In the genomic region with DNA sequence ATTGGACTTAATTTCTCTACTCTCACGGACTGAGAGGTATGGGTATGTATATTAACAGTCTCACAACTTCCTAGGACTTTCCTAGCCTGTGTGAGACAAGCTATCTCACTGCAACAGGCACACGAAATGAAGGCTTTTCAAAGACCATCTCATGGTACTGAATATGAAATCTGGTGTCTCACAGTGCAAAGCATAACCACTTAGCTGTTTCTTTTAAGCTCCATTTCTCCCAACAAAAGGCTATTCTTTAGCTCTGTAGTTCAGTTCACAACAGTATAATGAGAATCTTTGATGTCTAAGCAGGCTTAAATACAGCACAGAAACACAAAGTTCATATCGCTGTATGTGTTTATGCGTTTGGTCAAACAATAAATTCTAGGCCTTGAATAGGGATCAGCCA, we compare ENCODE assay signal across 25 cellular contexts.
"Had no signal": no experiment of that assay in that cellular context is flagged by ENCODE, and none has a peak within 500 bp of the region (broad histone marks: within the 10 kb centered on the region; RNA-seq: fewer than 3 reads in every experiment).

No MANE protein-coding gene starts in this region.

- H3K4me2 ChIP-seq: smooth muscle cell had no signal

- H3K4me1 Mint-ChIP-seq: activated CD4-positive, alpha-beta T cell treated with anti-CD3 and anti-CD28 coated beads, Interleukin-2, amount 10 ng/mL, durations not matched to agents 24 days and 14 days; activated T-helper 17 cell treated with anti-CD3 and anti-CD28 coated beads, Interleukin-2, amount 50 U/mL, for 72 hours; stimulated activated naive B cell treated with anti-CD40 and anti-IgM and Interleukin-4, amounts not matched to agents 10 μg/mL and 1 μg/mL and 100 μg/mL, for 72 hours had no signal

- H3K36me3 ChIP-seq: heart left ventricle, left lung, lower lobe of right lung, pancreas, tibial nerve had no signal

- H3K27ac ChIP-seq: heart left ventricle, left lung, lower lobe of right lung, pancreas, psoas muscle, tibial nerve had no signal

- H3K27ac Mint-ChIP-seq: activated CD4-positive, alpha-beta T cell treated with anti-CD3 and anti-CD28 coated beads, Interleukin-2, amount 10 ng/mL, durations not matched to agents 24 days and 14 days; activated CD8-positive, alpha-beta T cell treated with anti-CD3 and anti-CD28 coated beads for 36 hours; activated T-helper 17 cell treated with anti-CD3 and anti-CD28 coated beads, Interleukin-2, amount 50 U/mL, for 72 hours; effector memory CD8-positive, alpha-beta T cell; natural killer cell treated with Interleukin-12 subunit alpha and Interleukin-12 subunit beta and Interleukin-15 and Interleukin-18, amount 100 ng/mL, for 72 hours; stimulated activated naive B cell treated with anti-CD40 and anti-IgM and Interleukin-4, amounts not matched to agents 10 μg/mL and 1 μg/mL and 100 μg/mL, for 72 hours had no signal

- H3K36me3 Mint-ChIP-seq: natural killer cell treated with Interleukin-12 subunit alpha and Interleukin-12 subunit beta and Interleukin-15 and Interleukin-18, amount 100 ng/mL, for 72 hours; stimulated activated naive B cell treated with anti-CD40 and anti-IgM and Interleukin-4, amounts not matched to agents 10 μg/mL and 1 μg/mL and 100 μg/mL, for 72 hours had no signal

- H3K27me3 ChIP-seq: heart left ventricle, left lung, pancreas, tibial nerve had no signal

- H3K4me3 ChIP-seq: heart left ventricle, left lung, lower lobe of right lung, mucosa of descending colon, pancreas, psoas muscle, smooth muscle cell, tibial nerve had no signal

- DNase-seq: activated CD4-positive, alpha-beta T cell treated with anti-CD3 and anti-CD28 coated beads, Interleukin-2, amount 10 ng/mL, durations not matched to agents 24 days and 14 days; activated CD4-positive, CD25-positive, alpha-beta regulatory T cell treated with anti-CD3 and anti-CD28 coated beads, Interleukin-2, amount 50 U/mL, for 72 hours; activated CD8-positive, alpha-beta T cell treated with anti-CD3 and anti-CD28 coated beads for 36 hours; activated gamma-delta T cell treated with Interleukin-2 at 50 U/mL for 16 hours; activated naive CD4-positive, alpha-beta T cell treated with anti-CD3 and anti-CD28 coated beads, Interleukin-2, amount 50 U/mL, for 16 hours; activated T-cell treated with anti-CD3 and anti-CD28 coated beads, Interleukin-2, amount 50 U/mL, for 4 hours; amniotic stem cell; caudate nucleus; cortex of kidney; effector memory CD8-positive, alpha-beta T cell; heart left ventricle; left lung; lower lobe of right lung; mesendoderm; mucosa of descending colon; pancreas; psoas muscle; stimulated activated CD4-positive, alpha-beta T cell treated with anti-CD3 and anti-CD28 coated beads, Interleukin-15, amount 100 ng/mL, for 24 hours; stimulated activated CD4-positive, alpha-beta T cell treated with anti-CD3 and anti-CD28 coated beads, Interleukin-2, amount 100 ng/mL, for 24 hours; stimulated activated naive B cell treated with anti-CD40 and anti-IgM and Interleukin-4, amounts not matched to agents 10 μg/mL and 1 μg/mL and 100 μg/mL, for 72 hours; T-helper 2 cell had no signal

- H3K4me1 ChIP-seq: left lung, lower lobe of right lung, pancreas, psoas muscle had no signal

- H3K4me3 Mint-ChIP-seq: activated CD4-positive, alpha-beta T cell treated with anti-CD3 and anti-CD28 coated beads, Interleukin-2, amount 10 ng/mL, durations not matched to agents 24 days and 14 days; activated CD8-positive, alpha-beta T cell treated with anti-CD3 and anti-CD28 coated beads for 36 hours; activated T-cell treated with anti-CD3 and anti-CD28 coated beads, Interleukin-2, amount 50 U/mL, for 4 hours; activated T-helper 17 cell treated with anti-CD3 and anti-CD28 coated beads, Interleukin-2, amount 50 U/mL, for 72 hours; effector memory CD8-positive, alpha-beta T cell; natural killer cell treated with Interleukin-12 subunit alpha and Interleukin-12 subunit beta and Interleukin-15 and Interleukin-18, amount 100 ng/mL, for 72 hours; stimulated activated naive B cell treated with anti-CD40 and anti-IgM and Interleukin-4, amounts not matched to agents 10 μg/mL and 1 μg/mL and 100 μg/mL, for 72 hours had no signal

- ATAC-seq: activated CD8-positive, alpha-beta T cell treated with anti-CD3 and anti-CD28 coated beads for 36 hours; activated T-cell treated with anti-CD3 and anti-CD28 coated beads, Interleukin-2, amount 50 U/mL, for 4 hours; activated T-helper 17 cell treated with anti-CD3 and anti-CD28 coated beads, Interleukin-2, amount 50 U/mL, for 72 hours; effector memory CD8-positive, alpha-beta T cell; heart left ventricle; left lung; lower lobe of right lung; mucosa of descending colon; natural killer cell treated with Interleukin-12 subunit alpha and Interleukin-12 subunit beta and Interleukin-15 and Interleukin-18, amount 100 ng/mL, for 72 hours; pancreas; psoas muscle; stimulated activated naive B cell treated with anti-CD40 and anti-IgM and Interleukin-4, amounts not matched to agents 10 μg/mL and 1 μg/mL and 100 μg/mL, for 72 hours had no signal

- H3K9me3 ChIP-seq: left lung, lower lobe of right lung, mucosa of descending colon, pancreas, psoas muscle, tibial nerve had no signal

- H3K27me3 Mint-ChIP-seq: activated CD4-positive, alpha-beta T cell treated with anti-CD3 and anti-CD28 coated beads, Interleukin-2, amount 10 ng/mL, durations not matched to agents 24 days and 14 days; activated CD8-positive, alpha-beta T cell treated with anti-CD3 and anti-CD28 coated beads for 36 hours; activated T-helper 17 cell treated with anti-CD3 and anti-CD28 coated beads, Interleukin-2, amount 50 U/mL, for 72 hours; effector memory CD8-positive, alpha-beta T cell; natural killer cell treated with Interleukin-12 subunit alpha and Interleukin-12 subunit beta and Interleukin-15 and Interleukin-18, amount 100 ng/mL, for 72 hours; stimulated activated naive B cell treated with anti-CD40 and anti-IgM and Interleukin-4, amounts not matched to agents 10 μg/mL and 1 μg/mL and 100 μg/mL, for 72 hours had no signal

- H3K9me3 Mint-ChIP-seq: activated CD4-positive, alpha-beta T cell treated with anti-CD3 and anti-CD28 coated beads, Interleukin-2, amount 10 ng/mL, durations not matched to agents 24 days and 14 days; activated CD8-positive, alpha-beta T cell treated with anti-CD3 and anti-CD28 coated beads for 36 hours; activated T-helper 17 cell treated with anti-CD3 and anti-CD28 coated beads, Interleukin-2, amount 50 U/mL, for 72 hours; stimulated activated naive B cell treated with anti-CD40 and anti-IgM and Interleukin-4, amounts not matched to agents 10 μg/mL and 1 μg/mL and 100 μg/mL, for 72 hours had no signal
